Comparison of ENCODE assay signal across 8 cellular contexts in the genomic region with DNA sequence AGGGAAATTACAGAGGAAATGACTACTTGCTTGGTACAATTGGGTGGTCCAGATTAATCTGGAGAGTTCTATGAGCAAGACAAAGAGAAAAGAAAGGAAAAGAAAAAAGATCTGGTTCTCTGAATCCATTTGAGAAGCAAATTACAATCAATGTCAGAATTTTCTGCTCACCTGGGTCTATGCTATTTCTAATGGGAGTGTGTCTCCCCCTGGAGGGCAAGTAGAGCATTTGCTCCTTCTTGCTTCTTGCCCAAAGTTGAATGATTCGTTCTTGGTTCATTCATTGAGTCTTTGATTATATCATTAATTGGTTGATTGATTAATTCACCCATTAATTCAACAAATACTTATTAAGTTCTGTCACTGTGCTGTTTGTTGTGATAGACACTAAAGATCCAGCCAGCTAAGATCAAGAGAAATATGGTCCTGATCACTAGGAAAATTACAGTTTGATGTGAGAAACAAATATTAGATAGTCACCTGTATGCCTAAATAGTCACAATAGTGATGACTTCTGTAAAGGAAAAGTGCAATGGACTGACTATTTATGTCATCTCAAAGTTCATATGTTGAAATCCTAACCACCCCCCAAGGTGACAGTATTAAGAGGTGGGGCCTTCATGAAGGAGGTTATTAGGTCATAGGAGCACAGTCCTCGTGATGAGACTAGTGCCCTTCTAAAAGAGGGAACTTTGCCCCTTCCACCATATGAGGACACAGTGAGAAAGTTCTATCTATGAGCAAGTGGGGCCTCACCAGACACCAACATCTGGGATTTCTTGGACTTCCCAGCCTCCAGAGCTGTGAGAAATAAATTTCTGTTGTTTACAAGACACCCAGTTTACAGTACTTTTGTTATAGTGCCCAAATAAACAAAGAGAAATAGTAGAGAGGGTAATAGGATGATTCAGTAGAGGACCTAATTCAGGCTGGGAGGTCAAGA. TPM values are rescaled to one million over a fixed set of nuclear protein-coding genes. Genes with fewer than 3 reads are reported as not detected.
DNase-seq lines count a peak whose midpoint lies in the region; ATAC-seq and TF ChIP-seq lines count a peak whose summit lies in the region.

No MANE protein-coding gene starts in this region.

- no peaks in the 10 kb centered on the region for H3K36me3 ChIP-seq in breast epithelium
- no peaks in the 10 kb centered on the region for H3K36me3 ChIP-seq in kidney epithelial cell (ENCODE audit: control insufficient read depth, insufficient read depth, low read length)
- no peaks in the 10 kb centered on the region for H3K36me3 ChIP-seq in stomach

- H3K27me3 ChIP-seq in breast epithelium = no peaks in the 10 kb centered on the region
- H3K27me3 ChIP-seq in kidney epithelial cell (ENCODE audit: control insufficient read depth, insufficient read depth, low read length) = peaks cover 2% of the 10 kb centered on the region
- H3K27me3 ChIP-seq in stomach = peaks cover 0 to 24% (median 0%) of the 10 kb centered on the region in 3 donors

- H3K4me3 ChIP-seq in LNCaP clone FGC (ENCODE audit: low read depth, low read length) (no peak overlapping the region), breast epithelium (no peak overlapping the region), kidney epithelial cell (ENCODE audit: low read depth, low read length) (no peak overlapping the region), stomach (no peak overlapping the region)

- no peak overlapping the region for H3K27ac ChIP-seq in breast epithelium
- no peak overlapping the region for H3K27ac ChIP-seq in stomach

- peak; percentile 87 for TF ChIP-seq CTCF in LNCaP clone FGC (IDR thresholded peaks at IDR 0.05; ENCODE audit: control insufficient read depth, extremely low read depth, insufficient read depth)
- peak; percentile 78 to 83 (median 82) for TF ChIP-seq CTCF in breast epithelium (IDR thresholded peaks at IDR 0.05)
- TF ChIP-seq CTCF in kidney epithelial cell (IDR thresholded peaks at IDR 0.05; ENCODE audit: insufficient read depth, low read length, poor library complexity, severe bottlenecking) = peak; percentile 92
- TF ChIP-seq CTCF in stomach (IDR thresholded peaks at IDR 0.05) = peak in 5 of 7 experiments; percentile 61 to 88 (median 83)

- in situ Hi-C loops in SK-MEL-5 (cut with HindIII; ENCODE audit: low pct_unique_long_range_greater_than_20kb, low sequenced_read_pairs) = no loop called here

- H3K9me3 ChIP-seq in breast epithelium (no peaks in the 10 kb centered on the region), stomach (no peaks in the 10 kb centered on the region)

- WGBS in stomach, 5 donors = 8 to 23% (median 13%) methylated on average over 2 of the region's 2 CpGs

- intact Hi-C loops in breast epithelium (cut with DNase I; ENCODE audit: low total_unique reads) (loop anchor here (5.0 kb wide), 1 partner anchor 293 kb away; no protein-coding TSS in a partner anchor), stomach (cut with DNase I; ENCODE audit: low total_unique reads) (loop anchor here (10.0 kb wide), 2 partner anchors 61 to 221 kb away; partner anchors contain the start of gene SENP1)

- DNase-seq in stimulated activated CD4-positive, alpha-beta T cell treated with anti-CD3 and anti-CD28 coated beads, Interleukin-15, amount 100 ng/mL, for 24 hours = peak; percentile 50
- no peak for DNase-seq in stimulated activated CD4-positive, alpha-beta T cell treated with anti-CD3 and anti-CD28 coated beads, Interleukin-12 subunit alpha, Interleukin-12 subunit beta, amount 100 ng/mL, for 4 hours
- DNase-seq in LNCaP clone FGC (ENCODE audit: low read depth) (peak; percentile 49), SK-MEL-5 (ENCODE audit: low read depth, low spot score) (peak; percentile 72), breast epithelium (ENCODE audit: low spot score in 2 of 2) (no peak), kidney epithelial cell (ENCODE audit: low read depth) (no peak), stomach (no peak)

- H3K4me1 ChIP-seq in breast epithelium = no peaks in the 10 kb centered on the region
- no peaks in the 10 kb centered on the region for H3K4me1 ChIP-seq in stomach

- TF ChIP-seq EP300 in stomach (IDR thresholded peaks at IDR 0.05) = no peak

- TF ChIP-seq POLR2A in breast epithelium (IDR thresholded peaks at IDR 0.05) = no peak
- no peak for TF ChIP-seq POLR2A in stomach (IDR thresholded peaks at IDR 0.05)

- no peak for ATAC-seq in HG03108 (IDR thresholded peaks at IDR 0.05; ENCODE audit: unreplicated experiment)

RNA-seq across cellular contexts. Expression of gene ASB8, which starts 8.0 kb away (rescaled TPM):
- 21.9 and 29.7 TPM in 2 replicates for total RNA-seq in SK-MEL-5 (2014; rRNA removed; shearing (Covaris generic))
- polyA plus RNA-seq in SK-MEL-5 (2015; cell fraction: cytosol; rRNA removed) = 14.3 and 23.7 TPM in 2 replicates
- polyA plus RNA-seq in SK-MEL-5 (2015; cell fraction: nucleus; rRNA removed) = 17.6 and 27.7 TPM in 2 replicates
- total RNA-seq in breast epithelium (10 to 100 TPM; 20.6 to 37.2 (median 30.6) TPM), kidney epithelial cell (20.2 and 49.0 TPM in 2 replicates), stomach (10 to 100 TPM in 3 of 5 donors, 1 to 10 TPM in 2; 4.3 to 47.2 (median 19.2) TPM)
- polyA plus RNA-seq in stomach = 10 to 100 TPM; 12.1 to 29.8 (median 15.8) TPM

RNA-seq across cellular contexts. Expression of gene CCDC184, which starts 18.1 kb away (rescaled TPM):
- total RNA-seq in SK-MEL-5 (2014; rRNA removed; shearing (Covaris generic)) = 0.05 TPM in 2 replicates
- 0.37 and 1.7 TPM in 2 replicates for polyA plus RNA-seq in SK-MEL-5 (2015; cell fraction: cytosol; rRNA removed)
- polyA plus RNA-seq in SK-MEL-5 (2015; cell fraction: nucleus; rRNA removed) = not detected in 2 replicates
- 1 to 10 TPM in 1 of 3 donors, under 1 TPM in 2; 0.44 to 2.0 (median 0.48) TPM for total RNA-seq in breast epithelium
- 0.21 and 0.82 TPM in 2 replicates for total RNA-seq in kidney epithelial cell
- total RNA-seq in stomach = under 1 TPM in 3 of 5 donors, not detected in 2; 0.29 to 0.89 (median 0.55) TPM
- 1 to 10 TPM; 1.1 to 4.7 (median 1.3) TPM for polyA plus RNA-seq in stomach

RNA-seq across cellular contexts. Expression of gene OR10AD1, which starts 37.7 kb away (rescaled TPM):
- total RNA-seq in SK-MEL-5 (2014; rRNA removed; shearing (Covaris generic)) = not detected in 2 replicates
- not detected in 2 replicates for polyA plus RNA-seq in SK-MEL-5 (2015; cell fraction: cytosol; rRNA removed)
- not detected in 2 replicates for polyA plus RNA-seq in SK-MEL-5 (2015; cell fraction: nucleus; rRNA removed)
- total RNA-seq in breast epithelium (not detected), kidney epithelial cell (not detected in 2 replicates), stomach (not detected)
- polyA plus RNA-seq in stomach = not detected

RNA-seq across cellular contexts. Expression of gene PFKM, which starts 46.2 kb away (rescaled TPM):
- total RNA-seq in SK-MEL-5 (2014; rRNA removed; shearing (Covaris generic)) = 113 and 116 TPM in 2 replicates
- 94.7 and 106 TPM in 2 replicates for polyA plus RNA-seq in SK-MEL-5 (2015; cell fraction: cytosol; rRNA removed)
- polyA plus RNA-seq in SK-MEL-5 (2015; cell fraction: nucleus; rRNA removed) = 222 and 225 TPM in 2 replicates
- total RNA-seq in breast epithelium = 10 to 100 TPM; 19.0 to 40.0 (median 31.8) TPM
- total RNA-seq in kidney epithelial cell = 29.8 and 33.9 TPM in 2 replicates
- 10 to 100 TPM in 4 of 5 donors, 1 to 10 TPM in 1; 9.3 to 57.1 (median 17.1) TPM for total RNA-seq in stomach
- 10 to 100 TPM; 15.4 to 24.9 (median 18.4) TPM for polyA plus RNA-seq in stomach

RNA-seq across cellular contexts. Expression of gene SENP1, which starts 59.5 kb away (rescaled TPM):
- 18.8 and 19.2 TPM in 2 replicates for total RNA-seq in SK-MEL-5 (2014; rRNA removed; shearing (Covaris generic))
- 10.1 and 13.8 TPM in 2 replicates for polyA plus RNA-seq in SK-MEL-5 (2015; cell fraction: cytosol; rRNA removed)
- 18.2 and 26.9 TPM in 2 replicates for polyA plus RNA-seq in SK-MEL-5 (2015; cell fraction: nucleus; rRNA removed)
- 10 to 100 TPM; 14.4 to 36.1 (median 30.2) TPM for total RNA-seq in breast epithelium
- 13.2 and 20.9 TPM in 2 replicates for total RNA-seq in kidney epithelial cell
- total RNA-seq in stomach = 10 to 100 TPM in 4 of 5 donors, 1 to 10 TPM in 1; 8.4 to 27.5 (median 14.2) TPM
- 1 to 10 TPM; 2.9 to 4.1 (median 3.7) TPM for polyA plus RNA-seq in stomach

Comparison
In these comparisons a context has a peak if more than half of its experiments do, and no peak if none do; other contexts are left out.
1. DNase-seq: peak in stimulated activated CD4-positive, alpha-beta T cell treated with anti-CD3 and anti-CD28 coated beads, Interleukin-15, amount 100 ng/mL, for 24 hours (single experiment), LNCaP clone FGC (single experiment) and SK-MEL-5 (single experiment); none in stimulated activated CD4-positive, alpha-beta T cell treated with anti-CD3 and anti-CD28 coated beads, Interleukin-12 subunit alpha, Interleukin-12 subunit beta, amount 100 ng/mL, for 4 hours (single experiment), breast epithelium (0 of 2), kidney epithelial cell (single experiment) and stomach (single experiment).
2. Peak in every context shown above with its lines, with median percentiles within 50 percentile points of each other: CTCF ChIP-seq.